23 cellular contexts compared by ENCODE assay signal in the genomic region with DNA sequence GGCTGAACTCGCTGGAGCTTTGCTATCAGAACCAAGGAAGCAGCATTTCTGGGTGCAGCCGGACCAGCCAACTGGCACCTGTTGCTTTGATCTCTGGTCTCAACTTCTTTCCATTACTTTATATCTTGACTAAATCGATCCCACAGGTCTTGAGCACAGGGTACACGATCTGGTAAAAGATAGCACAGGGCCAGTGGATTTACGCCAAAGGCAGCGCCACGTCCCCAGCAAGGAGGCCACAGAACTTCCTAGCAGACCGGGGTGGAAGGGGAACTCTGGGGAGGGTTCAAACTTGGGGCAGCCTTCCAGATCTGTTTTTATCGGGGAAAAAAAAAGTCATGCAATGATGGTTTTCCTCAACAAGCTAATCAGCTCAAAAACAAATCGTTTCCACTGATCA. TPM values are rescaled to one million over a fixed set of nuclear protein-coding genes. Genes with fewer than 3 reads are reported as not detected.
DNase-seq lines count a peak whose midpoint lies in the region; ATAC-seq and TF ChIP-seq lines count a peak whose summit lies in the region.
"Had no signal": no experiment of that assay in that cellular context is flagged by ENCODE, and none has a peak within 500 bp of the region (broad histone marks: within the 10 kb centered on the region; RNA-seq: fewer than 3 reads in every experiment).

No MANE protein-coding gene starts in this region.

- no peak overlapping the region for H4K91ac ChIP-seq in H9 (ENCODE audit: insufficient read length, low read depth, low read length)

- H3K27ac ChIP-seq in H9 (ENCODE audit: insufficient read length, low read depth, low read length), result no peak overlapping the region
- no peak overlapping the region for H3K27ac ChIP-seq in lower lobe of right lung
- H3K27ac ChIP-seq in upper lobe of right lung, result no peak overlapping the region
- no peak overlapping the region for H3K27ac ChIP-seq in gastrocnemius medialis
- no peak overlapping the region for H3K27ac ChIP-seq in uterus
- H3K27ac ChIP-seq: HL-60 had no signal

- H3K4me1 ChIP-seq in H9 (ENCODE audit: insufficient read depth, low read length), result no peaks in the 10 kb centered on the region
- H3K4me1 ChIP-seq in lower lobe of right lung, result peaks cover 62% of the 10 kb centered on the region
- peaks cover 25% of the 10 kb centered on the region for H3K4me1 ChIP-seq in upper lobe of right lung
- peaks cover 35% of the 10 kb centered on the region in 2 donors for H3K4me1 ChIP-seq in gastrocnemius medialis
- peaks cover 7 to 10% of the 10 kb centered on the region in 2 donors for H3K4me1 ChIP-seq in uterus

- no peak overlapping the region for H3K23ac ChIP-seq in H9 (ENCODE audit: insufficient read length, low read depth, low read length)

- H4K5ac ChIP-seq in H9 (ENCODE audit: insufficient read length, low read depth, low read length), result no peak overlapping the region

- H3K14ac ChIP-seq in H9 (ENCODE audit: insufficient read depth, low read length), result no peak overlapping the region

- peak overlapping the region in 2 of 3 experiments; percentile 7 to 41; a peak in 2 of 7 replicates for H3K27ac Mint-ChIP-seq in H9
- H3K27ac Mint-ChIP-seq: CD4-positive, CD25-positive, alpha-beta regulatory T cell; HFFc6 had no signal

- no peak for TF ChIP-seq CTCF in H9 (conservative IDR thresholded peaks at IDR 0.05)
- no peak for TF ChIP-seq CTCF in lower lobe of right lung (IDR thresholded peaks at IDR 0.05)
- TF ChIP-seq CTCF in upper lobe of right lung (IDR thresholded peaks at IDR 0.05), result no peak
- no peak for TF ChIP-seq CTCF in gastrocnemius medialis (IDR thresholded peaks at IDR 0.05 in 4 of 5, conservative IDR thresholded peaks at IDR 0.05 in 1 of 5)
- TF ChIP-seq CTCF in uterus (IDR thresholded peaks at IDR 0.05), result no peak

- H2BK20ac ChIP-seq in H9 (ENCODE audit: low read depth, low read length, poor library complexity, severe bottlenecking), result no peak overlapping the region

- H2AFZ ChIP-seq in H9 (ENCODE audit: low read length), result no peak overlapping the region

- no CpG with 5 or more reads among the region's 10 CpGs for WGBS in H9 (ENCODE audit: extremely low coverage, insufficient read length, low lambda C conversion rate)

- H2BK120ac ChIP-seq in H9 (ENCODE audit: low read depth, low read length, poor library complexity, severe bottlenecking), result no peak overlapping the region

- no peak overlapping the region for H2BK12ac ChIP-seq in H9 (ENCODE audit: insufficient read length, low read depth, low read length)

- TF ChIP-seq POLR2A in gastrocnemius medialis (IDR thresholded peaks at IDR 0.05) (no peak), uterus (IDR thresholded peaks at IDR 0.05) (no peak)

- no peak overlapping the region for H3K4ac ChIP-seq in H9 (ENCODE audit: low read depth, low read length)

- H2AK5ac ChIP-seq in H9 (ENCODE audit: insufficient read length, low read length), result no peak overlapping the region

- H4K8ac ChIP-seq in H9 (replicated peaks; ENCODE audit: insufficient read length, low read depth, low read length), result no peak overlapping the region

- H4K20me1 ChIP-seq in H9 (ENCODE audit: control insufficient read depth, insufficient read depth, insufficient read length), result no peaks in the 10 kb centered on the region

- no peak overlapping the region for H2BK5ac ChIP-seq in H9 (ENCODE audit: insufficient read length, low read length)

- intact Hi-C loops in lower lobe of right lung (cut with DNase I), result no loop called here
- intact Hi-C loops in posterior vena cava (cut with DNase I), result loop anchor here in 1 of 2 donors (10.0 kb wide), 1 partner anchor 182 kb away; no protein-coding TSS in a partner anchor
- intact Hi-C loops in upper lobe of right lung (cut with DNase I), result no loop called here
- intact Hi-C loops in gastrocnemius medialis (cut with DNase I; ENCODE audit: low total_unique reads), result no loop called here
- intact Hi-C loops in uterus (cut with DNase I; ENCODE audit: low total_unique reads), result no loop called here

- no peak overlapping the region for H3K4me2 ChIP-seq in H9 (ENCODE audit: insufficient read depth, insufficient read length, low read length)

- no peak overlapping the region for H3K4me3 Mint-ChIP-seq in H9
- H3K4me3 Mint-ChIP-seq: HFFc6 had no signal

- H3K9me3 Mint-ChIP-seq in H9, result no peaks in the 10 kb centered on the region
- H3K9me3 Mint-ChIP-seq: CD4-positive, CD25-positive, alpha-beta regulatory T cell; HFFc6 had no signal

- H3K4me1 Mint-ChIP-seq in H9, result peaks cover 36 to 56% of the 10 kb centered on the region in 2 experiments

- ATAC-seq in lower lobe of right lung (no peak), upper lobe of right lung (no peak), gastrocnemius medialis (no peak)

- H3K79me1 ChIP-seq in H9 (ENCODE audit: insufficient read depth, low read depth, low read length, poor library complexity, severe bottlenecking), result no peaks in the 10 kb centered on the region

- DNase-seq in H9 (no peak), lower lobe of right lung (peak; percentile 32), posterior vena cava (ENCODE audit: low spot score) (peak; percentile 38), upper lobe of right lung (peak; percentile 39), gastrocnemius medialis (no peak), NCI-H1417 treated with DMSO at 0.1 percent for 48 hours (lab: John Stamatoyannopoulos, UW) (no peak), uterus (no peak)
- DNase-seq: CD4-positive, CD25-positive, alpha-beta regulatory T cell; COR-L47; DMS79; HFFc6; KBM-7; MM.1S; NCI-H1048; NCI-H1436 treated with DMSO at 0.1 percent for 48 hours; NCI-H2029; NCI-H345; NCI-H524 treated with DMSO at 0.1 percent for 48 hours; OCI-M1; Right ventricle myocardium superior had no signal

- H3K18ac ChIP-seq in H9 (ENCODE audit: insufficient read length, low read depth, low read length), result no peak overlapping the region

- H2BK15ac ChIP-seq in H9 (ENCODE audit: low read depth, low read length), result no peak overlapping the region

- H3K36me3 Mint-ChIP-seq in H9 (ENCODE audit: insufficient read depth in 1 of 3, low read depth in 3 of 3), result no peaks in the 10 kb centered on the region
- H3K36me3 Mint-ChIP-seq: CD4-positive, CD25-positive, alpha-beta regulatory T cell had no signal

- H3K9me3 ChIP-seq in H9 (ENCODE audit: control insufficient read depth, low read depth, low read length) (no peaks in the 10 kb centered on the region), lower lobe of right lung (no peaks in the 10 kb centered on the region), upper lobe of right lung (no peaks in the 10 kb centered on the region), gastrocnemius medialis (no peaks in the 10 kb centered on the region), uterus (no peaks in the 10 kb centered on the region)

- no peaks in the 10 kb centered on the region for H3K23me2 ChIP-seq in H9 (ENCODE audit: insufficient read length, low read depth, low read length, poor library complexity, severe bottlenecking)

- peaks cover 2% of the 10 kb centered on the region; the same call in 1 of the 2 replicates for H3K79me2 ChIP-seq in H9 (ENCODE audit: insufficient read depth, low read length)

- H3K36me3 ChIP-seq in lower lobe of right lung (peaks cover 7% of the 10 kb centered on the region), upper lobe of right lung (no peaks in the 10 kb centered on the region), gastrocnemius medialis (no peaks in the 10 kb centered on the region), uterus (no peaks in the 10 kb centered on the region)

- H3K27me3 Mint-ChIP-seq in H9 (ENCODE audit: low read depth), result no peaks in the 10 kb centered on the region
- H3K27me3 Mint-ChIP-seq: CD4-positive, CD25-positive, alpha-beta regulatory T cell had no signal

- no peak overlapping the region for H3K56ac ChIP-seq in H9 (ENCODE audit: insufficient read length, low read depth, low read length)

- H3K27me3 ChIP-seq in H9 (ENCODE audit: insufficient read depth, low read length), result no peaks in the 10 kb centered on the region
- no peaks in the 10 kb centered on the region for H3K27me3 ChIP-seq in lower lobe of right lung (ENCODE audit: low read depth)
- no peaks in the 10 kb centered on the region for H3K27me3 ChIP-seq in upper lobe of right lung
- H3K27me3 ChIP-seq in gastrocnemius medialis, result no peaks in the 10 kb centered on the region
- H3K27me3 ChIP-seq in uterus, result no peaks in the 10 kb centered on the region

- H3K9ac ChIP-seq in H9 (ENCODE audit: extremely low read depth, insufficient read length, low read length), result no peak overlapping the region

- in situ Hi-C loops in gastrocnemius medialis (cut with MboI; ENCODE audit: low sequenced_read_pairs in 4 of 4), result loop anchor here in 1 of 4 donors (25.0 kb wide), 1 partner anchor 310 kb away; a partner anchor contains a TSS

- H3T11ph ChIP-seq in H9 (ENCODE audit: low read length), result no peak overlapping the region

- H3K4me3 ChIP-seq in lower lobe of right lung, result no peak overlapping the region
- no peak overlapping the region for H3K4me3 ChIP-seq in upper lobe of right lung
- H3K4me3 ChIP-seq in gastrocnemius medialis, result no peak overlapping the region
- H3K4me3 ChIP-seq in uterus, result no peak overlapping the region

RNA-seq across cellular contexts. Expression of a gene that starts 14.0 kb away (rescaled TPM):
- total RNA-seq in H9 (2021), result 17.3 and 19.0 TPM in 2 replicates
- total RNA-seq in lower lobe of right lung, result 39.7 TPM
- 10 to 100 TPM; 21.6 to 31.2 TPM for total RNA-seq in posterior vena cava
- total RNA-seq in upper lobe of right lung, result 30.2 TPM
- total RNA-seq in gastrocnemius medialis, result 10 to 100 TPM; 17.7 to 27.1 (median 23.5) TPM
- 10 to 100 TPM in 2 of 4 donors, 1 to 10 TPM in 1, under 1 TPM in 1; 0.26 to 26.3 (median 13.3) TPM for total RNA-seq in uterus

RNA-seq across cellular contexts. Expression of a gene that starts 45.0 kb away (rescaled TPM):
- not detected in 2 replicates for total RNA-seq in H9 (2021)
- 3.5 TPM for total RNA-seq in lower lobe of right lung
- total RNA-seq in posterior vena cava, result under 1 TPM; 0.52 to 0.60 TPM
- total RNA-seq in upper lobe of right lung, result 2.5 TPM
- under 1 TPM in 2 of 4 donors, not detected in 2; 0.46 to 0.53 TPM for total RNA-seq in gastrocnemius medialis
- total RNA-seq in uterus, result under 1 TPM in 3 of 4 donors, not detected in 1; under 0.01 to 0.14 (median 0.12) TPM
- total RNA-seq: HFFc6, HT-29, Right ventricle myocardium superior, SK-MEL-5 had no signal

RNA-seq across cellular contexts. Expression of a gene that starts 56.0 kb away (rescaled TPM):
- total RNA-seq in H9 (2021), result not detected in 2 replicates
- total RNA-seq in lower lobe of right lung, result 1.3 TPM
- 1 to 10 TPM in 1 of 2 donors, under 1 TPM in 1; 0.79 to 1.1 TPM for total RNA-seq in posterior vena cava
- not detected for total RNA-seq in upper lobe of right lung
- total RNA-seq in gastrocnemius medialis, result not detected
- 1 to 10 TPM in 2 of 4 donors, under 1 TPM in 1, not detected in 1; 0.35 to 6.5 (median 4.4) TPM for total RNA-seq in uterus
- total RNA-seq: CD4-positive, CD25-positive, alpha-beta regulatory T cell; HT-29; Right ventricle myocardium superior; SK-MEL-5 had no signal

Comparison
In these comparisons a context has a peak if more than half of its experiments do, and no peak if none do; other contexts are left out.
1. DNase-seq: peak in lower lobe of right lung (single experiment), posterior vena cava (single experiment) and upper lobe of right lung (single experiment); none in H9 (single experiment), gastrocnemius medialis (0 of 2), NCI-H1417 treated with DMSO at 0.1 percent for 48 hours (single experiment) and uterus (0 of 2).